Comparison of ENCODE assay signal across 28 cellular contexts in the genomic region with DNA sequence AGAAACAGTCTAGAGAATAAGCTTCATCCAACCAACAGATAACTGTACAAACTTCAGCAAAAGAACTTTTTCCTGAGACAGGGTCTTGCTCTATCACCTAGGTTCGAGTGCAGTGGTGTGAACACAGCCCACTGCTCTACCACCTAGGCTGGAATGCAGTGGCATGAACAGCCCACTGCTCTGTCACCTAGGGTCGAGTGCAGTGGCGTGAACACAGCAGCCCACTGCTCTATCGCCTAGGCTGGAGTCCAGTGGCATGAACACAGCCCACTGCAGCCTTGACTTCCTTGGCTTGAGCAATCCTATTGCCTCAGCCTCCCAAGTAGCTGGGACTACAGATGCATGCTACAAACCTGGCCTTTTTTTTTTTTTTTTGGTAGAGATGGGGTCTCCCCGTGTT. TPM values are rescaled to one million over a fixed set of nuclear protein-coding genes. Genes with fewer than 3 reads are reported as not detected.
A peak's percentile ranks its signal among the peaks of the same experiment; 100 is the strongest.
DNase-seq lines count a peak whose midpoint lies in the region; ATAC-seq, FAIRE-seq and TF ChIP-seq lines count a peak whose summit lies in the region.
"Had no signal": no experiment of that assay in that cellular context is flagged by ENCODE, and none has a peak within 500 bp of the region (broad histone marks: within the 10 kb centered on the region; RNA-seq: fewer than 3 reads in every experiment).

No MANE protein-coding gene starts in this region.

- peaks cover 11% of the 10 kb centered on the region; the same call in 1 of the 2 replicates for H3K9me1 ChIP-seq in IMR-90 (ENCODE audit: insufficient read depth, low read length)

- in situ Hi-C loops in IMR-90 (cut with MboI; ENCODE audit: low sequenced_read_pairs): no loop called here
- in situ Hi-C loops in GM12878 (cut with MboI): no loop called here

- H2AK9ac ChIP-seq in IMR-90 (replicated peaks; ENCODE audit: low read depth, low read length, poor library complexity): no peak overlapping the region

- SMC1A ChIA-PET in GM12878 (lab: Charles Lee; ENCODE audit: uncharacterized antibody, unreplicated experiment): interaction anchor here (1.4 to 1.6 kb wide), 2 partner anchors 10 to 33 kb away, joined by 3 to 4 read pairs; no protein-coding TSS in a partner anchor

- TF ChIP-seq CTCF in IMR-90 (conservative IDR thresholded peaks at IDR 0.05; ENCODE audit: low read depth, low read length): no peak
- no peak for TF ChIP-seq CTCF in GM12878 (IDR thresholded peaks at IDR 0.05 in 2 of 3, conservative IDR thresholded peaks at IDR 0.05 in 1 of 3; ENCODE audit: control insufficient read depth in 2 of 3, extremely low read depth in 1 of 3, insufficient read depth in 1 of 3, low read depth in 3 of 3, low read length in 3 of 3)
- no peak for TF ChIP-seq CTCF in upper lobe of right lung (IDR thresholded peaks at IDR 0.05)
- TF ChIP-seq CTCF in foreskin fibroblast (IDR thresholded peaks at IDR 0.05; ENCODE audit: low read depth, low read length): no peak

- intact Hi-C loops in IMR-90 (cut with micrococcal nuclease): no loop called here
- intact Hi-C loops in GM12878 (cut with micrococcal nuclease; ENCODE audit: unreplicated experiment): no loop called here
- intact Hi-C loops in upper lobe of right lung (cut with DNase I): no loop called here

- peaks cover 46% of the 10 kb centered on the region for H3K36me3 Mint-ChIP-seq in activated naive CD4-positive, alpha-beta T cell treated with anti-CD3 and anti-CD28 coated beads, Interleukin-2, amount 50 U/mL, for 24 hours
- H3K36me3 Mint-ChIP-seq in activated naive CD4-positive, alpha-beta T cell treated with anti-CD3 and anti-CD28 coated beads, Interleukin-2, amount 50 U/mL, for 72 hours: peaks cover 28 to 60% of the 10 kb centered on the region in 2 donors

- RAD21 ChIA-PET in GM12878 (lab: Charles Lee; ENCODE audit: unreplicated experiment): no interaction called here

- peaks cover 4 to 5% of the 10 kb centered on the region in 2 experiments; a peak in 3 of 4 replicates for H3K79me1 ChIP-seq in IMR-90 (ENCODE audit: low read depth in 1 of 2, low read length in 2 of 2)

- no peaks in the 10 kb centered on the region for H3K79me2 ChIP-seq in GM12878 (ENCODE audit: control insufficient read depth, insufficient read depth, low read length)

- no peak for FAIRE-seq in GM12878 (lab: Jason Lieb, UNC)
- FAIRE-seq: GM12892, K562 had no signal

- no peak overlapping the region for H4K91ac ChIP-seq in IMR-90 (ENCODE audit: insufficient read depth, low read depth, low read length)

- H3K36me3 ChIP-seq in IMR-90 (ENCODE audit: control insufficient read depth, insufficient read depth, low read length): peaks cover 1% of the 10 kb centered on the region
- H3K36me3 ChIP-seq in GM12878 (ENCODE audit: control insufficient read depth in 2 of 2, insufficient read depth in 2 of 2, low read length in 1 of 2): peaks cover 15 to 18% of the 10 kb centered on the region in 2 experiments
- H3K36me3 ChIP-seq in upper lobe of right lung: peaks cover 19% of the 10 kb centered on the region

- H3K14ac ChIP-seq in IMR-90 (replicated peaks; ENCODE audit: low read depth, low read length): peak overlapping the region; percentile 23; the same call in 1 of the 2 replicates

- no peaks in the 10 kb centered on the region for H3K27me3 Mint-ChIP-seq in activated naive CD4-positive, alpha-beta T cell treated with anti-CD3 and anti-CD28 coated beads, Interleukin-2, amount 50 U/mL, for 24 hours

- POLR2A ChIA-PET in IMR-90 (lab: Charles Lee; ENCODE audit: unreplicated experiment): no interaction called here
- POLR2A ChIA-PET in GM12878 (lab: Charles Lee): interaction anchor here (0.6 kb wide), 1 partner anchor 63 kb away, joined by 3 read pairs; no protein-coding TSS in a partner anchor

- TF ChIP-seq RAD21 in IMR-90 (IDR thresholded peaks at IDR 0.05; ENCODE audit: low read length) (no peak), GM12878 (IDR thresholded peaks at IDR 0.05; ENCODE audit: insufficient read depth, low read depth, low read length) (no peak)

- no peak overlapping the region for H3K4me3 Mint-ChIP-seq in activated naive CD4-positive, alpha-beta T cell treated with anti-CD3 and anti-CD28 coated beads, Interleukin-2, amount 50 U/mL, for 24 hours
- H3K4me3 Mint-ChIP-seq: CD8-positive, alpha-beta T cell had no signal

- peak overlapping the region; percentile 51 for H3K27ac Mint-ChIP-seq in activated naive CD4-positive, alpha-beta T cell treated with anti-CD3 and anti-CD28 coated beads, Interleukin-2, amount 50 U/mL, for 24 hours
- no peak overlapping the region for H3K27ac Mint-ChIP-seq in activated naive CD4-positive, alpha-beta T cell treated with anti-CD3 and anti-CD28 coated beads, Interleukin-2, amount 50 U/mL, for 72 hours

- H3K27me3 ChIP-seq in IMR-90 (ENCODE audit: control insufficient read depth, insufficient read depth, low read length) (no peaks in the 10 kb centered on the region), GM12878 (replicated peaks in 1 of 2; ENCODE audit: control insufficient read depth in 2 of 2, insufficient read depth in 2 of 2, low read length in 1 of 2) (no peaks in the 10 kb centered on the region), upper lobe of right lung (no peaks in the 10 kb centered on the region)

- H3K4me1 ChIP-seq in IMR-90 (ENCODE audit: control insufficient read depth, insufficient read depth, low read length): peaks cover 8% of the 10 kb centered on the region
- no peaks in the 10 kb centered on the region for H3K4me1 ChIP-seq in GM12878 (ENCODE audit: control insufficient read depth, insufficient read depth, low read length)
- no peaks in the 10 kb centered on the region for H3K4me1 ChIP-seq in upper lobe of right lung
- H3K4me1 ChIP-seq: Caco-2 had no signal

- H4K5ac ChIP-seq in IMR-90 (ENCODE audit: low read depth, low read length): no peak overlapping the region

- no peak for ATAC-seq in activated naive CD4-positive, alpha-beta T cell treated with anti-CD3 and anti-CD28 coated beads, Interleukin-2, amount 50 U/mL, for 72 hours
- ATAC-seq in IMR-90 (ENCODE audit: low read depth) (no peak), GM12878 (peak; percentile 20; the same call in 1 of the 3 replicates), upper lobe of right lung (peak; percentile 32)
- ATAC-seq: CD8-positive, alpha-beta T cell; K562 had no signal

- H2BK15ac ChIP-seq in IMR-90 (ENCODE audit: low read depth, low read length): no peak overlapping the region

- no peaks in the 10 kb centered on the region for H3K9me3 Mint-ChIP-seq in activated naive CD4-positive, alpha-beta T cell treated with anti-CD3 and anti-CD28 coated beads, Interleukin-2, amount 50 U/mL, for 24 hours
- no peaks in the 10 kb centered on the region for H3K9me3 Mint-ChIP-seq in activated naive CD4-positive, alpha-beta T cell treated with anti-CD3 and anti-CD28 coated beads, Interleukin-2, amount 50 U/mL, for 72 hours
- H3K9me3 Mint-ChIP-seq: CD8-positive, alpha-beta T cell had no signal

- no peak overlapping the region for H3K18ac ChIP-seq in IMR-90 (ENCODE audit: low read depth, low read length)

- peaks cover 62% of the 10 kb centered on the region for H3K4me1 Mint-ChIP-seq in activated naive CD4-positive, alpha-beta T cell treated with anti-CD3 and anti-CD28 coated beads, Interleukin-2, amount 50 U/mL, for 24 hours

- no peaks in the 10 kb centered on the region for H3K9me3 ChIP-seq in IMR-90 (ENCODE audit: control insufficient read depth, insufficient read depth, low read length)
- no peaks in the 10 kb centered on the region for H3K9me3 ChIP-seq in GM12878 (replicated peaks; ENCODE audit: control insufficient read depth, insufficient read depth, low read length)
- H3K9me3 ChIP-seq in upper lobe of right lung: no peaks in the 10 kb centered on the region
- H3K9me3 ChIP-seq: Caco-2 had no signal

- no peak overlapping the region for H3K4ac ChIP-seq in IMR-90 (ENCODE audit: low read depth, low read length)

- CTCF ChIA-PET in IMR-90 (lab: Yijun Ruan, JAX): no interaction called here
- CTCF ChIA-PET in GM12878 (lab: Yijun Ruan, JAX): interaction anchor here (0.6 to 1.0 kb wide), 3 partner anchors 15 to 557 kb away, joined by 3 to 4 read pairs (median 3); no protein-coding TSS in a partner anchor

- no peak for DNase-seq in activated naive CD4-positive, alpha-beta T cell treated with anti-CD3 and anti-CD28 coated beads, Interleukin-2, amount 50 U/mL, for 72 hours (ENCODE audit: low spot score in 2 of 2)
- DNase-seq in IMR-90 (no peak), GM12878 (ENCODE audit: low read depth, low spot score) (no peak), upper lobe of right lung (no peak), foreskin fibroblast (no peak), germinal center (ENCODE audit: low spot score) (no peak)
- DNase-seq: Caco-2; CD8-positive, alpha-beta T cell; EL; GDM1; GM23248; H7; Kasumi-1; NCI-H1092; NCI-H1417 treated with DMSO at 0.1 percent for 48 hours; NCI-H1694 treated with DMSO at 0.1 percent for 48 hours; NCI-H2081; NCI-H2171; NCI-H226; NCI-H510A; NCI-H69; RPMI8226; SIG-M5 had no signal

- TF ChIP-seq EP300 in GM12878 (IDR thresholded peaks at IDR 0.05; ENCODE audit: borderline replicate concordance in 1 of 2, control insufficient read depth in 1 of 2, low read depth in 2 of 2, low read length in 2 of 2): no peak

- H2AFZ ChIP-seq in IMR-90 (replicated peaks; ENCODE audit: low read length, poor library complexity) (no peak overlapping the region), GM12878 (ENCODE audit: control insufficient read depth, low read depth, low read length) (no peak overlapping the region)
- H2AFZ ChIP-seq: GM23248 had no signal

- no peak overlapping the region for H3K56ac ChIP-seq in IMR-90 (ENCODE audit: extremely low read depth, insufficient read depth, low read length)

- H3K23ac ChIP-seq in IMR-90 (ENCODE audit: low read depth, low read length): no peak overlapping the region

- H4K8ac ChIP-seq in IMR-90 (ENCODE audit: low read depth in 2 of 2, low read length in 2 of 2): 0 out of 4 replicates have a peak overlapping the region, but pooled peaks of 1 of the 2 experiments have one; percentile 19

- no TSS peak for BruUV-seq in IMR-90 (replicated peaks; lab: Mats Ljungman, UMichigan)
- no TSS peak for BruUV-seq in GM12878 (replicated peaks; lab: Mats Ljungman, UMichigan)

- no peak overlapping the region for H2BK5ac ChIP-seq in IMR-90 (ENCODE audit: low read depth, low read length, poor library complexity, severe bottlenecking)

- no peak overlapping the region for H2BK120ac ChIP-seq in IMR-90 (ENCODE audit: low read depth, low read length)

- H2AK5ac ChIP-seq in IMR-90 (ENCODE audit: low read depth, low read length): no peak overlapping the region

- H3K9ac ChIP-seq in IMR-90 (ENCODE audit: low read depth, low read length): no peak overlapping the region
- H3K9ac ChIP-seq in GM12878 (ENCODE audit: control insufficient read depth, insufficient read depth, low read length): no peak overlapping the region
- H3K9ac ChIP-seq: GM23248 had no signal

- WGBS in IMR-90 (ENCODE audit: extremely low coverage in 2 of 2, insufficient read length in 1 of 2), 2 experiments: 80% methylated on average over 1 of the region's 5 CpGs; no CpG with 5 or more reads in 1 of the 2 experiments
- WGBS in GM12878 (ENCODE audit: insufficient coverage, insufficient replicate concordance, low lambda C conversion rate, missing lambda C conversion rate): 88% methylated on average over 5 of the region's 5 CpGs

- H3K27ac ChIP-seq in IMR-90 (ENCODE audit: insufficient read depth, low read length) (no peak overlapping the region), GM12878 (ENCODE audit: control insufficient read depth, insufficient read depth) (no peak overlapping the region), upper lobe of right lung (no peak overlapping the region)
- H3K27ac ChIP-seq: C4-2B, GM23248, SK-N-MC had no signal

- no peak overlapping the region for H2BK20ac ChIP-seq in IMR-90 (ENCODE audit: low read depth, low read length)

- no peak for TF ChIP-seq POLR2A in IMR-90 (IDR thresholded peaks at IDR 0.05; ENCODE audit: low read depth, low read length)
- no peak for TF ChIP-seq POLR2A in GM12878 (IDR thresholded peaks at IDR 0.05; ENCODE audit: low read depth, low read length)

- dilution Hi-C loops in IMR-90 (cut with HindIII; ENCODE audit: low sequenced_read_pairs, unreplicated experiment): no loop called here

- H3K4me3 ChIP-seq in IMR-90 (ENCODE audit: insufficient read depth, low read depth, low read length): no peak overlapping the region
- no peak overlapping the region for H3K4me3 ChIP-seq in GM12878
- H3K4me3 ChIP-seq in upper lobe of right lung: no peak overlapping the region
- H3K4me3 ChIP-seq in foreskin fibroblast (ENCODE audit: low read depth in 1 of 2, low read length in 2 of 2): no peak overlapping the region
- H3K4me3 ChIP-seq: GM23248, K562, SK-N-MC had no signal

- H4K20me1 ChIP-seq in IMR-90 (ENCODE audit: insufficient read depth, low read length): no peaks in the 10 kb centered on the region; the same call in 1 of the 2 replicates
- no peaks in the 10 kb centered on the region for H4K20me1 ChIP-seq in GM12878 (ENCODE audit: control insufficient read depth, insufficient read depth)

- H3K4me2 ChIP-seq in IMR-90 (ENCODE audit: low read depth, low read length): no peak overlapping the region
- H3K4me2 ChIP-seq in GM12878 (ENCODE audit: control insufficient read depth, insufficient read depth): no peak overlapping the region

RNA-seq across cellular contexts. Expression of a gene that starts 43.4 kb away (rescaled TPM):
- total RNA-seq in activated naive CD4-positive, alpha-beta T cell treated with anti-CD3 and anti-CD28 coated beads, Interleukin-2, amount 50 U/mL, for 72 hours: 10 to 100 TPM; 22.5 to 22.8 TPM
- total RNA-seq in IMR-90 (2012; rRNA removed) (4.7 and 5.0 TPM in 2 replicates), GM12878 (2014; rRNA removed) (8.0 and 9.3 TPM in 2 replicates), GM12878 (2014; rRNA removed; fragmentation: Illumina TruSeq; extraction: Trizol) (8.1 and 8.2 TPM in 2 replicates), GM12878 (2021) (12.9 and 13.5 TPM in 2 replicates), upper lobe of right lung (34.8 TPM)
- polyA plus RNA-seq in IMR-90 (2012; rRNA removed) (1.6 and 2.2 TPM in 2 replicates), GM12878 (2011; rRNA removed) (42.1 and 50.8 TPM in 2 replicates), GM12878 (2014; fragmentation: Illumina TruSeq; extraction: Trizol) (8.1 and 13.1 TPM in 2 replicates), GM12878 (2014; fragmentation: Nextera tagmentation; extraction: Ambion mirVana) (1 to 10 TPM; 2.4 to 2.7 TPM), GM12878 (2014; rRNA removed) (5.3 and 6.0 TPM in 2 replicates), GM12878 (2016; fragmentation: Nextera tagmentation; extraction: Ambion mirVana) (10 to 100 TPM in 1 of 2 experiments, 1 to 10 TPM in 1; 8.5 to 10.1 TPM)
- polyA plus RNA-seq in IMR-90 (2012; cell fraction: cytosol; rRNA removed): 1.3 TPM in 2 replicates
- 0.72 and 2.1 TPM in 2 replicates for polyA plus RNA-seq in IMR-90 (2012; cell fraction: nucleus; rRNA removed; ENCODE audit: low replicate concordance)
- total RNA-seq in GM12878 (2013; cell fraction: nucleolus; rRNA removed): 81.3 and 85.3 TPM in 2 replicates
- polyA plus RNA-seq in GM12878 (2011; ENCODE audit: low read depth): 5.9 TPM
- 18.4 and 27.9 TPM in 2 replicates for polyA plus RNA-seq in GM12878 (2011; cell fraction: cytosol; rRNA removed)
- 29.5 and 34.2 TPM in 2 replicates for polyA plus RNA-seq in GM12878 (2011; cell fraction: nucleus; rRNA removed)
- 6.7 and 10.3 TPM in 2 replicates for polyA plus RNA-seq in GM12878 (2012)
- polyA minus RNA-seq in GM12878 (2011; rRNA and poly(A)+ RNA removed): 53.6 and 64.4 TPM in 2 replicates
- polyA minus RNA-seq in GM12878 (2011; cell fraction: cytosol; rRNA and poly(A)+ RNA removed): 13.2 and 17.3 TPM in 2 replicates
- polyA minus RNA-seq in GM12878 (2011; cell fraction: nucleus; rRNA and poly(A)+ RNA removed): 24.4 and 31.4 TPM in 2 replicates

Comparison
In these comparisons a context has a peak if more than half of its experiments do, and no peak if none do; other contexts are left out.
1. ATAC-seq: peak in GM12878 (single experiment) and upper lobe of right lung (single experiment); none in activated naive CD4-positive, alpha-beta T cell treated with anti-CD3 and anti-CD28 coated beads, Interleukin-2, amount 50 U/mL, for 72 hours (0 of 2) and IMR-90 (single experiment).